ENCODE assay signal across 1 cellular context in genomic region chr12:103840399-103840880, GRCh38.
TF ChIP-seq lines count a peak whose summit lies in the region.

No MANE protein-coding gene starts in this region.

TF ChIP-seq in GM12878, 131 proteins besides CTCF, POLR2A, EP300 and RAD21 (continued from another document):
- TF ChIP-seq CUX1 (IDR thresholded peaks at IDR 0.05; ENCODE audit: insufficient replicate concordance, low read depth, low read length) (no peak), CHD4 (IDR thresholded peaks at IDR 0.05) (no peak), SMARCA5 (IDR thresholded peaks at IDR 0.05) (no peak), SIX5 (IDR thresholded peaks at IDR 0.05; ENCODE audit: low read depth, low read length, severe bottlenecking) (no peak), PML (IDR thresholded peaks at IDR 0.05; ENCODE audit: low read length) (no peak), PAX5 (IDR thresholded peaks at IDR 0.05; ENCODE audit: borderline replicate concordance, low read depth, low read length) (no peak), BACH1 (IDR thresholded peaks at IDR 0.05; ENCODE audit: borderline replicate concordance) (no peak), BCLAF1 (IDR thresholded peaks at IDR 0.05) (no peak), NR2C2 (IDR thresholded peaks at IDR 0.05; ENCODE audit: borderline replicate concordance, control insufficient read depth, insufficient read length, low read depth) (no peak), SIN3A (IDR thresholded peaks at IDR 0.05; ENCODE audit: low read depth, low read length) (no peak), ZBTB11 (CRISPR knock-in tag; IDR thresholded peaks at IDR 0.05) (no peak), MEF2B (IDR thresholded peaks at IDR 0.05; ENCODE audit: partially characterized antibody, poor library complexity, severe bottlenecking) (peak; percentile 89), CHD1 (IDR thresholded peaks at IDR 0.05; ENCODE audit: low read depth, low read length) (no peak), NFXL1 (IDR thresholded peaks at IDR 0.05; ENCODE audit: borderline replicate concordance) (no peak), TARDBP (IDR thresholded peaks at IDR 0.05; ENCODE audit: borderline replicate concordance) (no peak), ZNF592 (IDR thresholded peaks at IDR 0.05) (no peak), MEF2A (IDR thresholded peaks at IDR 0.05; ENCODE audit: insufficient read depth, low read depth, low read length) (0 out of 2 replicates have a peak, but pooled peaks have one; percentile 16), SUZ12 (IDR thresholded peaks at IDR 0.05; ENCODE audit: unreplicated experiment) (no peak), NBN (IDR thresholded peaks at IDR 0.05) (0 out of 2 replicates have a peak, but pooled peaks have one; percentile 21), GATAD2B (conservative IDR thresholded peaks at IDR 0.05; ENCODE audit: low read depth) (no peak), IKZF2 (IDR thresholded peaks at IDR 0.05) (no peak), ZNF274 (IDR thresholded peaks at IDR 0.05; ENCODE audit: insufficient read depth, insufficient read length) (no peak)
